11 cellular contexts compared by ENCODE assay signal in the genomic region with DNA sequence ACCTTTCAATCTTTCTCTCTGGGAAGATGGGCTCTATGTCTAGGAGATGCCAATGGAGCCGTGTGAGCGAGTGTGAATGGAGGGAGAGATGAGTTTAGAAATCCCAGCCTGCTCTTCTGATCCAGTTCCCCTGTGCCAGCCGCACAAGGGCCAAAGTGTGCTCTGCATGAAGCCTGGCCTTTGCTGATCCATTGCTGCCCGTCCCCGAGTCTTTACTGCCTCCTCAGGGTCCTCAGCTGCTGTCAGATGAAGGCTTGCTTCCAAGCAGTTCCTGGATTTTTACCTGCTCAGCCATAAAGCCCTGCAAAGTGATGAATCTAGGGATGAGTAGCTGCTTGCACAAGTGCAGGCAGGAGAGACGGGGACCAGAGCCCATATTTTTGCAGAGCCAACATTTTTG.
DNase-seq lines count a peak whose midpoint lies in the region; ATAC-seq and TF ChIP-seq lines count a peak whose summit lies in the region.
"Had no signal": no experiment of that assay in that cellular context is flagged by ENCODE, and none has a peak within 500 bp of the region (broad histone marks: within the 10 kb centered on the region; RNA-seq: fewer than 3 reads in every experiment).

No MANE protein-coding gene starts in this region.

- peak overlapping the region; percentile 48; the same call in 1 of the 2 replicates for H3K27ac ChIP-seq in HUES6 (ENCODE audit: low read depth, low read length)
- H3K27ac ChIP-seq in caudate nucleus (ENCODE audit: low read depth, low read length) = peak overlapping the region; percentile 23
- peak overlapping the region; percentile 29 to 36 for H3K27ac ChIP-seq in lung (ENCODE audit: low read depth in 1 of 2, low read length in 1 of 2)
- peak overlapping the region; percentile 58 for H3K27ac ChIP-seq in stomach smooth muscle (ENCODE audit: low read length)

- H3K27me3 ChIP-seq in HUES6 (ENCODE audit: control insufficient read depth, insufficient read depth, low read length) (no peaks in the 10 kb centered on the region), lung (ENCODE audit: control insufficient read depth, insufficient read depth) (no peaks in the 10 kb centered on the region), stomach smooth muscle (ENCODE audit: control insufficient read depth in 1 of 2, insufficient read depth in 2 of 2, low read length in 2 of 2) (no peaks in the 10 kb centered on the region)

- ATAC-seq in lung (ENCODE audit: insufficient read depth, low FRiP score) = no peak
- ATAC-seq in HG02798 (IDR thresholded peaks at IDR 0.05; ENCODE audit: poor library complexity, unreplicated experiment) = no peak
- ATAC-seq: activated naive CD4-positive, alpha-beta T cell treated with anti-CD3 and anti-CD28 coated beads, Interleukin-2, amount 50 U/mL, for 72 hours had no signal

- H3K9me3 ChIP-seq in HUES6 (ENCODE audit: control insufficient read depth, insufficient read depth, low read depth, low read length) (no peaks in the 10 kb centered on the region), lung (ENCODE audit: control insufficient read depth in 2 of 2, insufficient read depth in 1 of 2, low read length in 1 of 2) (no peaks in the 10 kb centered on the region), stomach smooth muscle (ENCODE audit: control insufficient read depth in 2 of 2, low read length in 2 of 2) (no peaks in the 10 kb centered on the region)

- H3K4me3 ChIP-seq in HUES6 (ENCODE audit: low read depth, low read length) (no peak overlapping the region), lung (no peak overlapping the region), stomach smooth muscle (ENCODE audit: low read length in 2 of 2) (no peak overlapping the region)

- H3K36me3 ChIP-seq in HUES6 (ENCODE audit: control insufficient read depth, insufficient read depth, low read length) (no peaks in the 10 kb centered on the region), lung (ENCODE audit: control insufficient read depth in 2 of 2, insufficient read depth in 2 of 2, low read length in 2 of 2) (peaks cover 0 to 1% of the 10 kb centered on the region in 2 donors), stomach smooth muscle (ENCODE audit: control insufficient read depth in 2 of 2, insufficient read depth in 2 of 2, low read length in 2 of 2) (peaks cover 5 to 7% of the 10 kb centered on the region in 2 donors)

- WGBS in lung, 2 donors = 59 to 76% methylated on average over 6 of the region's 6 CpGs

- TF ChIP-seq CTCF in lung (IDR thresholded peaks at IDR 0.05; ENCODE audit: control extremely low read depth, extremely low read depth) = no peak

- H3K9ac ChIP-seq in HUES6 (ENCODE audit: low read length) = no peak overlapping the region
- peak overlapping the region in 1 of 2 donors; percentile 29 for H3K9ac ChIP-seq in stomach smooth muscle (ENCODE audit: low read length in 2 of 2)

- DNase-seq in caudate nucleus (lab: John Stamatoyannopoulos, UW) (no peak), lung (ENCODE audit: low spot score) (no peak), NCI-H82 treated with DMSO at 0.1 percent for 48 hours (lab: John Stamatoyannopoulos, UW; ENCODE audit: unreplicated experiment) (no peak), NCI-H1436 treated with DMSO at 0.1 percent for 48 hours (lab: John Stamatoyannopoulos, UW) (no peak), NCI-H1417 (lab: John Stamatoyannopoulos, UW) (no peak)
- DNase-seq: activated CD8-positive, alpha-beta memory T cell treated with anti-CD3 and anti-CD28 coated beads for 24 hours; NCI-H2029 had no signal

- peaks cover 61% of the 10 kb centered on the region for H3K4me1 ChIP-seq in HUES6 (ENCODE audit: control insufficient read depth, insufficient read depth, low read length)
- H3K4me1 ChIP-seq in lung (ENCODE audit: control insufficient read depth in 2 of 2, insufficient read depth in 2 of 2, low read length in 2 of 2) = peaks cover 10 to 65% of the 10 kb centered on the region in 2 donors
- peaks cover 86% of the 10 kb centered on the region for H3K4me1 ChIP-seq in stomach smooth muscle (ENCODE audit: control insufficient read depth, insufficient read depth, low read length)
